ENCODE assay signal across 16 cellular contexts in genomic region chr5:138585228-138585627, GRCh38.
"Had no signal": no experiment of that assay in that cellular context is flagged by ENCODE, and none has a peak within 500 bp of the region (broad histone marks: within the 10 kb centered on the region; RNA-seq: fewer than 3 reads in every experiment).

No MANE protein-coding gene starts in this region.

- DNase-seq: Kasumi-1, MM.1S, NCI-H1092 treated with DMSO at 0.1 percent for 48 hours, NCI-H1436, NCI-H187, NCI-H2029, NCI-H2081 treated with DMSO at 0.1 percent for 48 hours, NCI-H2171, NCI-H226, NCI-H446, NCI-H510A, NCI-H524 treated with DMSO at 0.1 percent for 48 hours, NCI-H82, Right ventricle myocardium superior, RPMI8226, SIG-M5 had no signal
